Comparison of ENCODE assay signal across 24 cellular contexts in genomic region chr1:17682403-17682802, GRCh38.
DNase-seq lines count a peak whose midpoint lies in the region; ATAC-seq, FAIRE-seq and TF ChIP-seq lines count a peak whose summit lies in the region.
"Had no signal": no experiment of that assay in that cellular context is flagged by ENCODE, and none has a peak within 500 bp of the region (broad histone marks: within the 10 kb centered on the region; RNA-seq: fewer than 3 reads in every experiment).

No MANE protein-coding gene starts in this region.

- no peak for ATAC-seq in HG03378 (IDR thresholded peaks at IDR 0.05; ENCODE audit: unreplicated experiment)
- ATAC-seq: lower lobe of right lung, right cardiac atrium had no signal

- H3K9me3 Mint-ChIP-seq in MCF 10A (ENCODE audit: unreplicated experiment): no peaks in the 10 kb centered on the region
- H3K9me3 Mint-ChIP-seq: activated CD4-positive, alpha-beta memory T cell treated with anti-CD3 and anti-CD28 coated beads for 36 hours; activated T-cell treated with anti-CD3 and anti-CD28 coated beads, Interleukin-2, amount 50 U/mL, for 24 hours; CD14-positive monocyte; central memory CD8-positive, alpha-beta T cell had no signal

- H3K4me3 ChIP-seq in breast epithelium (no peak overlapping the region), bronchial epithelial cell (ENCODE audit: low read depth, low read length) (no peak overlapping the region), H7 (ENCODE audit: insufficient read depth, low read depth, low read length) (no peak overlapping the region)
- H3K4me3 ChIP-seq: lower lobe of right lung, uterus had no signal

- CTCF ChIA-PET in MCF 10A (lab: Yijun Ruan, JAX): interaction anchor here (0.8 to 1.0 kb wide), 2 partner anchors 19 to 1138 kb away, joined by 3 to 6 read pairs; no protein-coding TSS in a partner anchor

- peak; percentile 13 for FAIRE-seq in bronchial epithelial cell (lab: Jason Lieb, UNC)

- no peak overlapping the region for H3K27ac Mint-ChIP-seq in MCF 10A (ENCODE audit: low read depth, unreplicated experiment)
- H3K27ac Mint-ChIP-seq: activated CD4-positive, alpha-beta memory T cell treated with anti-CD3 and anti-CD28 coated beads for 36 hours; activated T-cell treated with anti-CD3 and anti-CD28 coated beads, Interleukin-2, amount 50 U/mL, for 24 hours had no signal

- H3K4me3 Mint-ChIP-seq in MCF 10A (ENCODE audit: unreplicated experiment): no peak overlapping the region
- H3K4me3 Mint-ChIP-seq: activated CD4-positive, alpha-beta memory T cell treated with anti-CD3 and anti-CD28 coated beads for 36 hours; activated T-cell treated with anti-CD3 and anti-CD28 coated beads, Interleukin-2, amount 50 U/mL, for 24 hours; CD14-positive monocyte; central memory CD8-positive, alpha-beta T cell had no signal

- no peaks in the 10 kb centered on the region for H3K9me3 ChIP-seq in breast epithelium
- H3K9me3 ChIP-seq: lower lobe of right lung, uterus had no signal

- no TSS peak for BruUV-seq in MCF 10A (replicated peaks; lab: Mats Ljungman, UMichigan)

- no peak for TF ChIP-seq POLR2A in breast epithelium (IDR thresholded peaks at IDR 0.05)

- TF ChIP-seq CTCF in breast epithelium (IDR thresholded peaks at IDR 0.05) (no peak), MCF 10A (IDR thresholded peaks at IDR 0.05; ENCODE audit: unreplicated experiment) (no peak), bronchial epithelial cell (IDR thresholded peaks at IDR 0.05; ENCODE audit: insufficient read depth, low read length, severe bottlenecking) (no peak)

- no peaks in the 10 kb centered on the region for H3K4me1 ChIP-seq in breast epithelium
- H3K4me1 ChIP-seq: lower lobe of right lung, uterus had no signal

- POLR2A ChIA-PET in MCF 10A (lab: Yijun Ruan, JAX): no interaction called here

- H3K36me3 ChIP-seq in breast epithelium (no peaks in the 10 kb centered on the region), bronchial epithelial cell (ENCODE audit: control insufficient read depth, insufficient read depth, low read length) (no peaks in the 10 kb centered on the region), H7 (replicated peaks; ENCODE audit: control insufficient read depth, insufficient read depth, low read length) (peaks cover 2% of the 10 kb centered on the region)
- H3K36me3 ChIP-seq: uterus had no signal

- H3K4me1 Mint-ChIP-seq in MCF 10A (ENCODE audit: insufficient read depth, unreplicated experiment): no peaks in the 10 kb centered on the region
- H3K4me1 Mint-ChIP-seq: CD14-positive monocyte; central memory CD8-positive, alpha-beta T cell had no signal

- intact Hi-C loops in breast epithelium (cut with DNase I; ENCODE audit: low total_unique reads): loop anchor here (5.0 kb wide), 1 partner anchor 1245 kb away; no protein-coding TSS in a partner anchor
- intact Hi-C loops in MCF 10A (cut with micrococcal nuclease): no loop called here

- no peaks in the 10 kb centered on the region for H3K27me3 ChIP-seq in breast epithelium
- no peaks in the 10 kb centered on the region for H3K27me3 ChIP-seq in bronchial epithelial cell (ENCODE audit: control insufficient read depth, insufficient read depth, low read length)
- no peaks in the 10 kb centered on the region for H3K27me3 ChIP-seq in H7 (ENCODE audit: control insufficient read depth, insufficient read depth, low read length)
- H3K27me3 ChIP-seq: uterus had no signal

- peak overlapping the region; percentile 23 to 33 for H3K27ac ChIP-seq in breast epithelium
- H3K27ac ChIP-seq: lower lobe of right lung, RWPE1, uterus had no signal

- no peaks in the 10 kb centered on the region for H3K27me3 Mint-ChIP-seq in MCF 10A (ENCODE audit: insufficient read depth, unreplicated experiment)

- no peaks in the 10 kb centered on the region for H3K36me3 Mint-ChIP-seq in MCF 10A (ENCODE audit: insufficient read depth, unreplicated experiment)
- H3K36me3 Mint-ChIP-seq: activated CD4-positive, alpha-beta memory T cell treated with anti-CD3 and anti-CD28 coated beads for 36 hours had no signal

- DNase-seq in breast epithelium (ENCODE audit: low spot score in 2 of 2) (peak in 1 of 2 donors; percentile 58), MCF 10A (ENCODE audit: unreplicated experiment) (no peak), bronchial epithelial cell (ENCODE audit: low read depth) (no peak), kidney tubule cell (ENCODE audit: low spot score) (peak; percentile 38), H7 (no peak), amniotic stem cell (lab: John Stamatoyannopoulos, UW) (no peak), NCI-H2171 treated with DMSO at 0.1 percent for 48 hours (lab: John Stamatoyannopoulos, UW) (no peak)
- DNase-seq: activated CD4-positive, alpha-beta memory T cell treated with anti-CD3 and anti-CD28 coated beads for 36 hours; activated CD4-positive, CD25-positive, alpha-beta regulatory T cell; activated naive CD4-positive, alpha-beta T cell; activated T-cell treated with anti-CD3 and anti-CD28 coated beads, Interleukin-2, amount 50 U/mL, for 24 hours; effector CD4-positive, alpha-beta T cell; GDM1; lower lobe of right lung; MM.1S; NCI-H446 treated with DMSO at 0.1 percent for 48 hours; right cardiac atrium; stimulated activated CD8-positive, alpha-beta memory T cell treated with anti-CD3 and anti-CD28 coated beads, Interleukin-4, amount 100 ng/mL, for 48 hours; T-helper 9 cell; uterus had no signal
